ENCODE assay signal across 25 cellular contexts in the genomic region with DNA sequence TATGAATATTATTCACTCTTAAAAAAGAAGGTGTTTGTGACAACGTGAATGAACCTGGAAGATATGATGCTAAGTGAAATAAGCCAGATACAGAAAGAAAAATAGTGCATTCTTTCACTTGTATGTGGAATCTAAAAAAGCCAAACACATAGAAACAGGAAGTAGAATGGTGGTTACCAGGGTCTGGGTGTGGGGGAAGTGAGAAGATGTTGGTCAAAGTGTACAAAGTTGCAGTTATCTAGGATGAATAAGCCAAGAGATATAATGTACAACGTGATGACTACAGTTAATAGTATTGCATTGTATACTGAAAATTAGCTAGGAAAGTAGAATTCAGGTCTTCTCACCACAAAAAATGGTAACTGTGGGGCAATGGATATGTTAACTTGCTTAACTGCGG.
DNase-seq lines count a peak whose midpoint lies in the region; ATAC-seq, FAIRE-seq and TF ChIP-seq lines count a peak whose summit lies in the region.
"Had no signal": no experiment of that assay in that cellular context is flagged by ENCODE, and none has a peak within 500 bp of the region (broad histone marks: within the 10 kb centered on the region; RNA-seq: fewer than 3 reads in every experiment).

No MANE protein-coding gene starts in this region.

- no peaks in the 10 kb centered on the region for H4K20me1 ChIP-seq in GM12878 (ENCODE audit: control insufficient read depth, insufficient read depth)

- FAIRE-seq in GM12878 (lab: Jason Lieb, UNC): no peak
- FAIRE-seq: keratinocyte had no signal

- H3K4me1 Mint-ChIP-seq in nephron progenitor cell (no peaks in the 10 kb centered on the region), CD14-positive monocyte (peaks cover 11% of the 10 kb centered on the region), HFFc6 (ENCODE audit: low read depth) (no peaks in the 10 kb centered on the region)
- H3K4me1 Mint-ChIP-seq: activated CD4-positive, alpha-beta T cell treated with anti-CD3 and anti-CD28 coated beads, Interleukin-2, amount 10 ng/mL, durations not matched to agents 24 days and 14 days; activated naive CD8-positive, alpha-beta T cell treated with anti-CD3 and anti-CD28 coated beads for 36 hours; activated T-helper 17 cell treated with anti-CD3 and anti-CD28 coated beads, Interleukin-2, amount 50 U/mL, for 72 hours; IgD-negative memory B cell had no signal

- SMC1A ChIA-PET in GM12878 (lab: Charles Lee; ENCODE audit: uncharacterized antibody, unreplicated experiment): no interaction called here

- BruUV-seq in GM12878 (replicated peaks; lab: Mats Ljungman, UMichigan): no TSS peak

- H3K4me3 ChIP-seq in NB4 (ENCODE audit: low read depth, low read length) (no peak overlapping the region), GM12878 (no peak overlapping the region)
- H3K4me3 ChIP-seq: gastrocnemius medialis, GM23248, lung, uterus had no signal

- H3K4me3 Mint-ChIP-seq in nephron progenitor cell (no peak overlapping the region), CD14-positive monocyte (no peak overlapping the region), HFFc6 (no peak overlapping the region)
- H3K4me3 Mint-ChIP-seq: activated CD4-positive, alpha-beta T cell treated with anti-CD3 and anti-CD28 coated beads, Interleukin-2, amount 10 ng/mL, durations not matched to agents 24 days and 14 days; activated naive CD8-positive, alpha-beta T cell treated with anti-CD3 and anti-CD28 coated beads for 36 hours; activated T-helper 17 cell treated with anti-CD3 and anti-CD28 coated beads, Interleukin-2, amount 50 U/mL, for 72 hours; IgD-negative memory B cell had no signal

- no peaks in the 10 kb centered on the region for H3K9me3 ChIP-seq in GM12878 (replicated peaks; ENCODE audit: control insufficient read depth, insufficient read depth, low read length)
- H3K9me3 ChIP-seq: gastrocnemius medialis, uterus had no signal

- no peak for TF ChIP-seq EP300 in GM12878 (IDR thresholded peaks at IDR 0.05; ENCODE audit: borderline replicate concordance in 1 of 2, control insufficient read depth in 1 of 2, low read depth in 2 of 2, low read length in 2 of 2)

- in situ Hi-C loops in GM12878 (cut with MboI): no loop called here

- no peak overlapping the region for H3K9ac ChIP-seq in GM12878 (ENCODE audit: control insufficient read depth, insufficient read depth, low read length)
- H3K9ac ChIP-seq: GM23248 had no signal

- CTCF ChIA-PET in GM12878 (lab: Yijun Ruan, JAX): no interaction called here

- RAD21 ChIA-PET in GM12878 (lab: Charles Lee; ENCODE audit: unreplicated experiment): no interaction called here

- DNase-seq in NB4 (ENCODE audit: low read depth) (peak; percentile 18), GM12878 (ENCODE audit: low read depth, low spot score) (no peak), nephron progenitor cell (no peak), CD14-positive monocyte (ENCODE audit: low spot score) (no peak), HFFc6 (no peak)
- DNase-seq: activated CD4-positive, alpha-beta T cell treated with anti-CD3 and anti-CD28 coated beads, Interleukin-2, amount 10 ng/mL, durations not matched to agents 24 days and 14 days; activated naive CD8-positive, alpha-beta T cell treated with anti-CD3 and anti-CD28 coated beads for 36 hours; C1 segment of cervical spinal cord; effector memory CD4-positive, alpha-beta T cell; gastrocnemius medialis; GM23248; hypothalamus; NCI-H1048; NCI-H2029; NCI-H510A; substantia nigra; uterus had no signal

- peaks cover 3% of the 10 kb centered on the region for H3K27me3 Mint-ChIP-seq in nephron progenitor cell (ENCODE audit: low read depth, poor library complexity)
- peaks cover 0 to 1% (median 0%) of the 10 kb centered on the region in 3 donors for H3K27me3 Mint-ChIP-seq in CD14-positive monocyte (ENCODE audit: low read depth in 3 of 3)
- H3K27me3 Mint-ChIP-seq in HFFc6 (ENCODE audit: insufficient read depth): no peaks in the 10 kb centered on the region
- H3K27me3 Mint-ChIP-seq: activated CD4-positive, alpha-beta T cell treated with anti-CD3 and anti-CD28 coated beads, Interleukin-2, amount 10 ng/mL, durations not matched to agents 24 days and 14 days; activated naive CD8-positive, alpha-beta T cell treated with anti-CD3 and anti-CD28 coated beads for 36 hours; activated T-helper 17 cell treated with anti-CD3 and anti-CD28 coated beads, Interleukin-2, amount 50 U/mL, for 72 hours; IgD-negative memory B cell had no signal

- H3K4me1 ChIP-seq in GM12878 (ENCODE audit: control insufficient read depth, insufficient read depth, low read length): no peaks in the 10 kb centered on the region
- H3K4me1 ChIP-seq: gastrocnemius medialis, uterus had no signal

- WGBS in GM12878 (ENCODE audit: insufficient coverage, insufficient replicate concordance, low lambda C conversion rate, missing lambda C conversion rate): 11% methylated on average over 3 of the region's 3 CpGs

- H3K4me2 ChIP-seq in GM12878 (ENCODE audit: control insufficient read depth, insufficient read depth): no peak overlapping the region

- TF ChIP-seq CTCF in NB4 (IDR thresholded peaks at IDR 0.05; ENCODE audit: low read depth, low read length) (no peak), GM12878 (IDR thresholded peaks at IDR 0.05 in 2 of 3, conservative IDR thresholded peaks at IDR 0.05 in 1 of 3; ENCODE audit: control insufficient read depth in 2 of 3, extremely low read depth in 1 of 3, insufficient read depth in 1 of 3, low read depth in 3 of 3, low read length in 3 of 3) (no peak), nephron progenitor cell (IDR thresholded peaks at IDR 0.05) (no peak), CD14-positive monocyte (IDR thresholded peaks at IDR 0.05) (no peak), HFFc6 (IDR thresholded peaks at IDR 0.05) (no peak)

- POLR2A ChIA-PET in GM12878 (lab: Charles Lee): no interaction called here

- intact Hi-C loops in GM12878 (cut with micrococcal nuclease; ENCODE audit: unreplicated experiment): no loop called here
- intact Hi-C loops in CD14-positive monocyte (cut with micrococcal nuclease): no loop called here

- H3K79me2 ChIP-seq in GM12878 (ENCODE audit: control insufficient read depth, insufficient read depth, low read length): no peaks in the 10 kb centered on the region

- no peaks in the 10 kb centered on the region for H3K36me3 ChIP-seq in GM12878 (ENCODE audit: control insufficient read depth in 2 of 2, insufficient read depth in 2 of 2, low read length in 1 of 2)
- H3K36me3 ChIP-seq: gastrocnemius medialis, uterus had no signal

- H3K27ac ChIP-seq in GM12878 (ENCODE audit: control insufficient read depth, insufficient read depth): no peak overlapping the region
- H3K27ac ChIP-seq: gastrocnemius medialis, GM23248, uterus had no signal

- no peak for TF ChIP-seq RAD21 in GM12878 (IDR thresholded peaks at IDR 0.05; ENCODE audit: insufficient read depth, low read depth, low read length)

- H3K27me3 ChIP-seq in GM12878 (replicated peaks in 1 of 2; ENCODE audit: control insufficient read depth in 2 of 2, insufficient read depth in 2 of 2, low read length in 1 of 2): no peaks in the 10 kb centered on the region
- H3K27me3 ChIP-seq: gastrocnemius medialis, uterus had no signal

- H3K9me3 Mint-ChIP-seq in nephron progenitor cell: no peaks in the 10 kb centered on the region
- peaks cover 0 to 13% (median 5%) of the 10 kb centered on the region in 7 donors for H3K9me3 Mint-ChIP-seq in CD14-positive monocyte
- peaks cover 7% of the 10 kb centered on the region for H3K9me3 Mint-ChIP-seq in HFFc6
- H3K9me3 Mint-ChIP-seq: activated CD4-positive, alpha-beta T cell treated with anti-CD3 and anti-CD28 coated beads, Interleukin-2, amount 10 ng/mL, durations not matched to agents 24 days and 14 days had no signal

- H3K27ac Mint-ChIP-seq in nephron progenitor cell (no peak overlapping the region), CD14-positive monocyte (peak overlapping the region in 2 of 7 donors; percentile 40 to 65), HFFc6 (no peak overlapping the region)
- H3K27ac Mint-ChIP-seq: activated CD4-positive, alpha-beta T cell treated with anti-CD3 and anti-CD28 coated beads, Interleukin-2, amount 10 ng/mL, durations not matched to agents 24 days and 14 days; activated naive CD8-positive, alpha-beta T cell treated with anti-CD3 and anti-CD28 coated beads for 36 hours; activated T-helper 17 cell treated with anti-CD3 and anti-CD28 coated beads, Interleukin-2, amount 50 U/mL, for 72 hours; IgD-negative memory B cell had no signal

- H3K36me3 Mint-ChIP-seq in nephron progenitor cell (ENCODE audit: low read depth): no peaks in the 10 kb centered on the region
- H3K36me3 Mint-ChIP-seq in CD14-positive monocyte: no peaks in the 10 kb centered on the region
- no peaks in the 10 kb centered on the region for H3K36me3 Mint-ChIP-seq in HFFc6 (ENCODE audit: low read depth)
- H3K36me3 Mint-ChIP-seq: activated naive CD8-positive, alpha-beta T cell treated with anti-CD3 and anti-CD28 coated beads for 36 hours; IgD-negative memory B cell had no signal

- TF ChIP-seq POLR2A in NB4 (IDR thresholded peaks at IDR 0.05; ENCODE audit: extremely low read depth, insufficient read length) (no peak), GM12878 (IDR thresholded peaks at IDR 0.05; ENCODE audit: low read depth, low read length) (no peak)

- peak; percentile 73 for ATAC-seq in GM18867 (IDR thresholded peaks at IDR 0.05; ENCODE audit: unreplicated experiment)
- peak; percentile 74 for ATAC-seq in HG03342 (IDR thresholded peaks at IDR 0.05; ENCODE audit: unreplicated experiment)
- peak; percentile 49 for ATAC-seq in GM12878
- no peak for ATAC-seq in GM18502 (IDR thresholded peaks at IDR 0.05; ENCODE audit: poor library complexity, unreplicated experiment)
- ATAC-seq: activated T-helper 17 cell treated with anti-CD3 and anti-CD28 coated beads, Interleukin-2, amount 50 U/mL, for 72 hours; esophagus mucosa; gastrocnemius medialis had no signal

- H2AFZ ChIP-seq in GM12878 (ENCODE audit: control insufficient read depth, low read depth, low read length): no peak overlapping the region
- H2AFZ ChIP-seq: GM23248 had no signal

TF ChIP-seq in GM12878, 131 proteins besides CTCF, POLR2A, EP300 and RAD21:
- TF ChIP-seq RUNX3 (IDR thresholded peaks at IDR 0.05; ENCODE audit: low read length): 0 out of 2 replicates have a peak, but pooled peaks have one; percentile 22
- TF ChIP-seq SPI1 (IDR thresholded peaks at IDR 0.05; ENCODE audit: borderline replicate concordance, insufficient read depth, low read depth, low read length): peak; percentile 31; the same call in 1 of the 2 replicates
- TF ChIP-seq ZBED1 (IDR thresholded peaks at IDR 0.05; ENCODE audit: borderline replicate concordance): no peak
TF ChIP-seq in GM12878: peak in this region for 2.
